Comparison of ENCODE assay signal across 32 cellular contexts in the genomic region with DNA sequence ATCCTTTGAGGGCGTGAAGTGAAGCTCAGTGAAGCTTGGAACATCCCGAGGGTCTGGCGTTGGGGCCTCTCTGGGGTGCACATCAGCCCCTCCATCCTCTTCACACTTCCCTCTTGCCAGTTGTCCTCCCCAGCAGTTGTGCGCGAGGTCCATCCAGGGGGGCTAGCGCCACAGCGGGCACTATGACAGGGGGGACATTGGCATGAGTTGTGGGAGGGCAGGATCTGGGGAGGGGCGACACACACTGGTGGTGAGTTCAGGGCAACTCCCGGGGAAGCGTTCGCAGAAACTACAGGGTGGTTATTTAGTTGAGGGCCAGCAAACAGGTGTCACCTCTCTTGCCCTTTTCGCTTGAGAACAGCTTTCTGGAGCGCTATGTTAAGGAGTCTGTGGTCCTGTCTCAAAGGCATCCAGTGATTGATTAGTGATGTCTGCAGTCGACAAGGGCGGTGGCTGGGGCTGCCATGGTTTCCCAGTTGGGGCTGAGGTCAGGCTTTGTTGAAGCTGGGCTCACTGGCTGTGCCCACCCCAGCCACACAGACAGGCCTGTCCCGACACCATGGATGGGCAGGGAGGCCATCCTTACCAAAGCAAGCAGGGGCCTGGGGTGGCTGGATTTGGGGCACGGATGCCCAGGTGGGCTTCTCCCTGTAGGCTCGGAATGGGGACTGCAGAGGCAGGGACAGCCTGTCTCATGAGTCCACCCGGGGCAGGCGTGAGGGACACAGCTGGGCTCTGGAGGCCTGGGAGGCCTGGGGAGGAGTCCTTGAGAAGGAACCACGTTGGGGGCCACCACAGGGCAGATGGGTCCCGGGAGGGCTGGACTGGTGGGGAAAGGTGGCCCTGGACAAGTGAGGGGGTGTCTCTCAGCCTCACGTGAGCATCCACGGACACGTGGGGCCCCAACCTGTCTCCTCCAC. TPM values are rescaled to one million over a fixed set of nuclear protein-coding genes. Genes with fewer than 3 reads are reported as not detected.
DNase-seq lines count a peak whose midpoint lies in the region; ATAC-seq, FAIRE-seq and TF ChIP-seq lines count a peak whose summit lies in the region.
"Had no signal": no experiment of that assay in that cellular context is flagged by ENCODE, and none has a peak within 500 bp of the region (broad histone marks: within the 10 kb centered on the region; RNA-seq: fewer than 3 reads in every experiment).

No MANE protein-coding gene starts in this region.

- CTCF ChIA-PET in T-cell (lab: Charles Lee) = no interaction called here
- CTCF ChIA-PET in Caco-2 (lab: Charles Lee) = no interaction called here

- POLR2A ChIA-PET in T-cell (lab: Charles Lee) (no interaction called here), Caco-2 (lab: Charles Lee) (no interaction called here)
- POLR2A ChIA-PET in naive thymus-derived CD8-positive, alpha-beta T cell (lab: Charles Lee) = no interaction called here

- DNase-seq in stimulated activated naive CD8-positive, alpha-beta T cell treated with anti-CD3 and anti-CD28 coated beads, Interleukin-15, amount 100 ng/mL, for 72 hours = no peak
- no peak for DNase-seq in stimulated activated naive CD8-positive, alpha-beta T cell treated with anti-CD3 and anti-CD28 coated beads, Interleukin-15, Interleukin-2, amounts not matched to agents 100 U/mL and 50 U/mL, for 24 hours
- no peak for DNase-seq in T-cell
- peak in 1 of 10 donors; percentile 54 for DNase-seq in naive thymus-derived CD8-positive, alpha-beta T cell
- no peak for DNase-seq in frontal cortex (ENCODE audit: low spot score in 2 of 2)
- DNase-seq in Caco-2 = no peak
- DNase-seq in kidney tubule cell (ENCODE audit: low spot score) = no peak
- DNase-seq in NCI-H2029 treated with DMSO at 0.1 percent for 48 hours (lab: John Stamatoyannopoulos, UW) = no peak
- DNase-seq: activated T-cell treated with anti-CD3 and anti-CD28 coated beads, Interleukin-2, amount 50 U/mL, for 24 hours; C1 segment of cervical spinal cord; DND-41; erythroblast; GF-D8; glutamatergic neuron; naive thymus-derived CD4-positive, alpha-beta T cell; NCI-H1092; NCI-H1694; NCI-H82; retina; stimulated activated CD4-positive, alpha-beta T cell treated with anti-CD3 and anti-CD28 coated beads, Interleukin-1b, Interleukin-23, amount 100 ng/mL, for 48 hours had no signal

- no peak overlapping the region for H3K4me3 ChIP-seq in Caco-2 (ENCODE audit: low read depth, low read length)
- H3K4me3 ChIP-seq: pancreas, SJSA1, smooth muscle cell had no signal

- H3K36me3 ChIP-seq in Caco-2 (ENCODE audit: control insufficient read depth, insufficient read depth, low read length) = no peaks in the 10 kb centered on the region
- H3K36me3 ChIP-seq: pancreas, SJSA1, vagina had no signal

- no peak for TF ChIP-seq CTCF in Caco-2 (IDR thresholded peaks at IDR 0.05; ENCODE audit: insufficient read depth in 1 of 2, low read depth in 1 of 2, low read length in 1 of 2, severe bottlenecking in 1 of 2, unreplicated experiment in 1 of 2)

- no TSS peak for BruUV-seq in Caco-2 (replicated peaks; lab: Mats Ljungman, UMichigan)

- 0 out of 2 replicates have a peak, but pooled peaks cover 5% of the 10 kb centered on the region for H3K4me1 ChIP-seq in Caco-2

- peaks cover 4% of the 10 kb centered on the region for H3K27me3 ChIP-seq in Caco-2 (replicated peaks; ENCODE audit: control insufficient read depth, insufficient read depth, low read length)

- H3K27me3 Mint-ChIP-seq in stimulated activated naive CD8-positive, alpha-beta T cell treated with anti-CD3 and anti-CD28 coated beads, Interleukin-15, amount 100 ng/mL, for 72 hours = peaks cover 60% of the 10 kb centered on the region
- H3K27me3 Mint-ChIP-seq in T-cell = peaks cover 0 to 26% of the 10 kb centered on the region in 2 donors
- peaks cover under 1 to 26% (median 7%) of the 10 kb centered on the region in 5 donors for H3K27me3 Mint-ChIP-seq in naive thymus-derived CD8-positive, alpha-beta T cell
- peaks cover 3% of the 10 kb centered on the region for H3K27me3 Mint-ChIP-seq in Caco-2 (ENCODE audit: insufficient read depth, unreplicated experiment)

- peak overlapping the region in 1 of 2 donors; percentile 39 for H3K4me3 Mint-ChIP-seq in stimulated activated naive CD8-positive, alpha-beta T cell treated with anti-CD3 and anti-CD28 coated beads, Interleukin-15, amount 100 ng/mL, for 72 hours
- H3K4me3 Mint-ChIP-seq in T-cell (peak overlapping the region in 2 of 3 donors; percentile 57 to 82), Caco-2 (ENCODE audit: unreplicated experiment) (no peak overlapping the region)
- H3K4me3 Mint-ChIP-seq in naive thymus-derived CD8-positive, alpha-beta T cell = peak overlapping the region in 8 of 10 donors; percentile 47 to 80 (median 67)
- H3K4me3 Mint-ChIP-seq: stimulated activated naive CD8-positive, alpha-beta T cell treated with anti-CD3 and anti-CD28 coated beads, Interleukin-15, Interleukin-2, amounts not matched to agents 100 ng/mL and 50 ng/mL, for 24 hours had no signal

- no peaks in the 10 kb centered on the region for H3K9me3 Mint-ChIP-seq in stimulated activated naive CD8-positive, alpha-beta T cell treated with anti-CD3 and anti-CD28 coated beads, Interleukin-15, amount 100 ng/mL, for 72 hours
- H3K9me3 Mint-ChIP-seq in T-cell (no peaks in the 10 kb centered on the region), Caco-2 (ENCODE audit: unreplicated experiment) (no peaks in the 10 kb centered on the region)
- H3K9me3 Mint-ChIP-seq in naive thymus-derived CD8-positive, alpha-beta T cell = no peaks in the 10 kb centered on the region
- H3K9me3 Mint-ChIP-seq: activated T-cell treated with anti-CD3 and anti-CD28 coated beads, Interleukin-2, amount 50 U/mL, for 24 hours; naive thymus-derived CD4-positive, alpha-beta T cell; stimulated activated naive CD8-positive, alpha-beta T cell treated with anti-CD3 and anti-CD28 coated beads, Interleukin-15, Interleukin-2, amounts not matched to agents 100 ng/mL and 50 ng/mL, for 24 hours had no signal

- H3K36me3 Mint-ChIP-seq in T-cell = no peaks in the 10 kb centered on the region
- no peaks in the 10 kb centered on the region for H3K36me3 Mint-ChIP-seq in naive thymus-derived CD8-positive, alpha-beta T cell
- H3K36me3 Mint-ChIP-seq in Caco-2 (ENCODE audit: insufficient read depth, unreplicated experiment) = no peaks in the 10 kb centered on the region
- H3K36me3 Mint-ChIP-seq: naive thymus-derived CD4-positive, alpha-beta T cell had no signal

- H3K4me1 Mint-ChIP-seq in stimulated activated naive CD8-positive, alpha-beta T cell treated with anti-CD3 and anti-CD28 coated beads, Interleukin-15, amount 100 ng/mL, for 72 hours = peaks cover 17% of the 10 kb centered on the region
- H3K4me1 Mint-ChIP-seq in T-cell (peaks cover 6 to 11% (median 10%) of the 10 kb centered on the region in 3 donors), Caco-2 (ENCODE audit: low read depth, unreplicated experiment) (no peaks in the 10 kb centered on the region)
- H3K4me1 Mint-ChIP-seq in naive thymus-derived CD8-positive, alpha-beta T cell = peaks cover 1 to 12% (median 8%) of the 10 kb centered on the region in 4 donors

- intact Hi-C loops in Caco-2 (cut with micrococcal nuclease; ENCODE audit: unreplicated experiment) = no loop called here

- FAIRE-seq in frontal cortex (lab: Jason Lieb, UNC) = no peak
- FAIRE-seq: D721Med, pancreas had no signal

- H3K9me3 ChIP-seq in Caco-2 = no peaks in the 10 kb centered on the region
- H3K9me3 ChIP-seq: pancreas, SJSA1, vagina had no signal

- H3K27ac Mint-ChIP-seq in stimulated activated naive CD8-positive, alpha-beta T cell treated with anti-CD3 and anti-CD28 coated beads, Interleukin-15, amount 100 ng/mL, for 72 hours = peak overlapping the region; percentile 11 to 34
- H3K27ac Mint-ChIP-seq in T-cell = no peak overlapping the region
- no peak overlapping the region for H3K27ac Mint-ChIP-seq in naive thymus-derived CD8-positive, alpha-beta T cell
- no peak overlapping the region for H3K27ac Mint-ChIP-seq in Caco-2 (ENCODE audit: unreplicated experiment)
- H3K27ac Mint-ChIP-seq: activated T-cell treated with anti-CD3 and anti-CD28 coated beads, Interleukin-2, amount 50 U/mL, for 24 hours; naive thymus-derived CD4-positive, alpha-beta T cell; stimulated activated naive CD8-positive, alpha-beta T cell treated with anti-CD3 and anti-CD28 coated beads, Interleukin-15, Interleukin-2, amounts not matched to agents 100 ng/mL and 50 ng/mL, for 24 hours had no signal

- ATAC-seq in stimulated activated naive CD8-positive, alpha-beta T cell treated with anti-CD3 and anti-CD28 coated beads, Interleukin-15, amount 100 ng/mL, for 72 hours = no peak
- ATAC-seq in stimulated activated naive CD8-positive, alpha-beta T cell treated with anti-CD3 and anti-CD28 coated beads, Interleukin-15, Interleukin-2, amounts not matched to agents 100 U/mL and 50 U/mL, for 24 hours = no peak
- ATAC-seq in T-cell (replicated peaks in 1 of 4) = no peak
- ATAC-seq in naive thymus-derived CD8-positive, alpha-beta T cell = no peak
- ATAC-seq: naive thymus-derived CD4-positive, alpha-beta T cell; pancreas had no signal

RNA-seq across cellular contexts. Expression of a gene that starts 59.4 kb away (rescaled TPM):
- total RNA-seq in T-cell = not detected
- not detected for total RNA-seq in naive thymus-derived CD8-positive, alpha-beta T cell
- not detected for polyA plus RNA-seq in naive thymus-derived CD8-positive, alpha-beta T cell
- not detected for total RNA-seq in frontal cortex
- not detected in 2 replicates for total RNA-seq in Caco-2 (2022)
- total RNA-seq: cardiac septum; HT-29; lower leg skin; naive thymus-derived CD4-positive, alpha-beta T cell; NCI-H460; pancreas; RPMI7951; SJSA1; smooth muscle cell; T-helper 1 cell treated with Interleukin-12 subunit alpha and Interleukin-12 subunit beta and Interleukin-4 antibody, amounts not matched to agents 30 ng/mL and 1 ng/mL, for 36 hours; vagina had no signal
- polyA plus RNA-seq: naive thymus-derived CD4-positive, alpha-beta T cell; pancreas; smooth muscle cell had no signal

Comparison
In these comparisons a context has a peak if more than half of its experiments do, and no peak if none do; other contexts are left out.
1. H3K27ac Mint-ChIP-seq: peak in stimulated activated naive CD8-positive, alpha-beta T cell treated with anti-CD3 and anti-CD28 coated beads, Interleukin-15, amount 100 ng/mL, for 72 hours (2 of 2); none in T-cell (0 of 2), naive thymus-derived CD8-positive, alpha-beta T cell (0 of 10) and Caco-2 (single experiment).